ENCODE assay signal across 30 cellular contexts in genomic region chr17:45286286-45286685, GRCh38. TPM values are rescaled to one million over a fixed set of nuclear protein-coding genes. Genes with fewer than 3 reads are reported as not detected.
DNase-seq lines count a peak whose midpoint lies in the region; ATAC-seq, FAIRE-seq and TF ChIP-seq lines count a peak whose summit lies in the region.
"Had no signal": no experiment of that assay in that cellular context is flagged by ENCODE, and none has a peak within 500 bp of the region (broad histone marks: within the 10 kb centered on the region; RNA-seq: fewer than 3 reads in every experiment).

No MANE protein-coding gene starts in this region.

- H3K27me3 Mint-ChIP-seq in brain = no peaks in the 10 kb centered on the region

- H3K9ac ChIP-seq in BLaER1 = no peak overlapping the region

- H3K27ac ChIP-seq in BLaER1 (peak overlapping the region; percentile 41; the same call in 1 of the 2 replicates), psoas muscle (peak overlapping the region; percentile 96)
- H3K27ac ChIP-seq: brain microvascular endothelial cell, epithelial cell of prostate, upper lobe of left lung had no signal

- intact Hi-C loops in psoas muscle (cut with DNase I) = no loop called here
- intact Hi-C loops in sciatic nerve (cut with DNase I) = no loop called here

- no peaks in the 10 kb centered on the region for H3K9me3 Mint-ChIP-seq in brain

- H3K27me3 ChIP-seq in BLaER1 (no peaks in the 10 kb centered on the region), psoas muscle (ENCODE audit: insufficient read depth in 3 of 3, low read length in 2 of 3) (no peaks in the 10 kb centered on the region)
- H3K27me3 ChIP-seq: adrenal gland, brain microvascular endothelial cell, upper lobe of left lung had no signal

- WGBS in psoas muscle, 3 donors = 81 to 90% (median 87%) methylated on average over 5 of the region's 5 CpGs

- ATAC-seq in psoas muscle = no peak
- ATAC-seq in sciatic nerve = no peak
- no peak for ATAC-seq in activated CD4-positive, CD25-positive, alpha-beta regulatory T cell treated with anti-CD3 and anti-CD28 coated beads, Interleukin-2, amount 50 U/mL, for 24 hours
- ATAC-seq: left ventricle myocardium superior had no signal

- H3K27ac Mint-ChIP-seq in brain = peak overlapping the region in 4 of 5 experiments; percentile 49 to 97 (median 60)

- H3K36me3 ChIP-seq in BLaER1 = peaks cover 81% of the 10 kb centered on the region
- H3K36me3 ChIP-seq in psoas muscle (ENCODE audit: insufficient read depth in 1 of 2, low read depth in 1 of 2) = peaks cover 3 to 85% of the 10 kb centered on the region in 2 donors

- no peak; the same call in 1 of the 2 replicates for TF ChIP-seq POLR2A in GM12891 (IDR thresholded peaks at IDR 0.05; ENCODE audit: low read depth, low read length)

- FAIRE-seq in GM12891 (lab: Jason Lieb, UNC) = no peak
- FAIRE-seq: G401.6, islet of Langerhans had no signal

- H3K4me3 Mint-ChIP-seq in brain = no peak overlapping the region

- H3K4me2 ChIP-seq in BLaER1 = no peak overlapping the region

- H3K4me1 ChIP-seq in BLaER1 (peaks cover 74% of the 10 kb centered on the region), psoas muscle (peaks cover 86% of the 10 kb centered on the region)

- H3K4me1 Mint-ChIP-seq in brain = peaks cover 59% of the 10 kb centered on the region

- peaks cover 54% of the 10 kb centered on the region for H3K36me3 Mint-ChIP-seq in brain

- no peak for TF ChIP-seq CTCF in brain (conservative IDR thresholded peaks at IDR 0.05)
- no peak for TF ChIP-seq CTCF in psoas muscle (IDR thresholded peaks at IDR 0.05)

- DNase-seq in GM12891 (ENCODE audit: insufficient read length, low spot score) (no peak), psoas muscle (peak in 1 of 2 donors; percentile 40), NCI-H510A treated with DMSO at 0.1 percent for 48 hours (lab: John Stamatoyannopoulos, UW) (no peak), sciatic nerve (ENCODE audit: low spot score) (no peak)
- DNase-seq: activated CD4-positive, alpha-beta T cell treated with anti-CD3 and anti-CD28 coated beads for 4 hours; activated gamma-delta T cell treated with Interleukin-2 at 50 U/mL for 16 hours; brain microvascular endothelial cell; C1 segment of cervical spinal cord; DMS79; glutamatergic neuron; Kasumi-1; left ventricle myocardium superior; NCI-H1417; NCI-H2029; NCI-H2227 treated with DMSO at 0.1 percent for 48 hours; SIG-M5; stimulated activated CD4-positive, alpha-beta T cell treated with anti-CD3 and anti-CD28 coated beads, Interleukin-15, amount 100 ng/mL, for 24 hours; stimulated activated CD4-positive, alpha-beta T cell treated with anti-CD3 and anti-CD28 coated beads, Interleukin-4, amount 100 ng/mL, for 4 hours; upper lobe of left lung had no signal

- H3K9me3 ChIP-seq in BLaER1 (no peaks in the 10 kb centered on the region), psoas muscle (no peaks in the 10 kb centered on the region)
- H3K9me3 ChIP-seq: adrenal gland, upper lobe of left lung had no signal

- no peak overlapping the region for H3K4me3 ChIP-seq in BLaER1
- no peak overlapping the region for H3K4me3 ChIP-seq in psoas muscle
- H3K4me3 ChIP-seq: adrenal gland, upper lobe of left lung had no signal

- H4K20me1 ChIP-seq in BLaER1 = peaks cover 19% of the 10 kb centered on the region

TF ChIP-seq in GM12891, 5 proteins besides CTCF, POLR2A, EP300 and RAD21:
- TF ChIP-seq PAX5 (IDR thresholded peaks at IDR 0.05; ENCODE audit: insufficient read depth, low read length, severe bottlenecking) = no peak
- TF ChIP-seq POLR2AphosphoS5 (IDR thresholded peaks at IDR 0.05; ENCODE audit: low read depth, low read length) = peak; percentile 56; the same call in 1 of the 2 replicates

RNA-seq across cellular contexts. Expression of gene SPATA32, which starts 24.4 kb away (rescaled TPM):
- polyA plus RNA-seq in GM12891 (2012; ENCODE audit: low read depth, missing spikeins) = 0.35 TPM
- polyA plus RNA-seq in brain (ENCODE audit: insufficient read depth, low read depth, low replicate concordance) (not detected), psoas muscle (not detected)
- total RNA-seq in psoas muscle (under 1 TPM in 1 of 4 donors, not detected in 3; 0.11 TPM), sciatic nerve (not detected)
- total RNA-seq: chondrocyte, left ventricle myocardium superior, mesenteric fat pad, myocyte had no signal
- polyA plus RNA-seq: adrenal gland, AG04450 had no signal

RNA-seq across cellular contexts. Expression of gene MAP3K14, which starts 30.5 kb away (rescaled TPM):
- polyA plus RNA-seq in GM12891 (2012; ENCODE audit: low read depth, missing spikeins) = 12.4 TPM
- polyA plus RNA-seq in brain (ENCODE audit: insufficient read depth, low read depth, low replicate concordance) (6.8 TPM), psoas muscle (10 to 100 TPM; 12.4 to 28.1 (median 24.6) TPM)
- total RNA-seq in psoas muscle (10 to 100 TPM; 21.8 to 53.5 (median 30.1) TPM), sciatic nerve (19.1 TPM)
